In the genomic region with DNA sequence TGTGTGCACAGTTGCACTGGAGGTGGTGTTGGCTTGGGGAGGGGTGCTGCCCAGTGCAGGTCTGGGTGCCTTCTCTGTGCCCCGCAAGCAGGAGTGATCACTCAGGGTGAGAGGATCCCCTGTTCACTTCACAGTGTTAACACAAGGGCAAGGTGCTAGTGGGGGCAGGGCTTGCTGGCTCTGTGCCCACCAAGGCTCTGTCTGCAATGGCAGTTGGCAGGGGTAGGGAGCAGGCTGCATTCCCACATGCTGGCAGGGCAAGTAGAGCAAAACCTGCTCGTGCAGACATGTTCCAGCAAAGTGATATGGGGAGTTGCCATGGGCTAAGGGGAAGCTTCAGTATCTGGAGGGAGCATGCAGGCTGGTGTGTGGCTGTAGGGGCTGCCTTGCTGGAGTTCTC, we compare ENCODE assay signal across 19 cellular contexts.
DNase-seq lines count a peak whose midpoint lies in the region; ATAC-seq and TF ChIP-seq lines count a peak whose summit lies in the region.
"Had no signal": no experiment of that assay in that cellular context is flagged by ENCODE, and none has a peak within 500 bp of the region (broad histone marks: within the 10 kb centered on the region; RNA-seq: fewer than 3 reads in every experiment).

No MANE protein-coding gene starts in this region.

- in situ Hi-C loops in mammary epithelial cell (cut with MboI; ENCODE audit: low sequenced_read_pairs in 2 of 2) (no loop called here), KBM-7 (cut with MboI; ENCODE audit: low pct_unique_long_range_greater_than_20kb, low sequenced_read_pairs) (no loop called here)

- H3K9me3 ChIP-seq in heart left ventricle (no peaks in the 10 kb centered on the region), mammary epithelial cell (replicated peaks; ENCODE audit: insufficient read depth, low read length) (no peaks in the 10 kb centered on the region)
- H3K9me3 ChIP-seq: BE2C had no signal

- H3K9ac ChIP-seq in mammary epithelial cell (ENCODE audit: insufficient read depth, low read length): no peak overlapping the region
- H3K9ac ChIP-seq: KMS-11 had no signal

- ATAC-seq in heart left ventricle (peak in 1 of 4 donors; percentile 48), foreskin keratinocyte (no peak), HG03457 (IDR thresholded peaks at IDR 0.05; ENCODE audit: unreplicated experiment) (no peak)

- no peaks in the 10 kb centered on the region for H4K20me1 ChIP-seq in mammary epithelial cell (ENCODE audit: insufficient read depth, low read length)

- no peak overlapping the region for H3K4me2 ChIP-seq in mammary epithelial cell (ENCODE audit: insufficient read depth, low read depth, low read length)
- H3K4me2 ChIP-seq: KMS-11 had no signal

- no peaks in the 10 kb centered on the region for H3K36me3 ChIP-seq in heart left ventricle
- no peaks in the 10 kb centered on the region for H3K36me3 ChIP-seq in mammary epithelial cell (ENCODE audit: insufficient read depth, low read length)
- H3K36me3 ChIP-seq: BE2C had no signal

- peak in 3 of 5 donors; percentile 11 to 26 (median 22) for DNase-seq in heart left ventricle
- no peak for DNase-seq in cardiac septum (ENCODE audit: low spot score)
- DNase-seq in mammary epithelial cell: peak; percentile 3
- peak; percentile 12 to 33 for DNase-seq in foreskin keratinocyte
- no peak for DNase-seq in KBM-7
- no peak for DNase-seq in NCI-H524 (lab: John Stamatoyannopoulos, UW)
- DNase-seq: BE2C, DMS53, EL, GF-D8, GOT3, HCEC 1CT, MV-4-11, NCI-H1417, NCI-H187, NCI-H2227 treated with DMSO at 0.1 percent for 48 hours, NCI-H524 treated with DMSO at 0.1 percent for 48 hours had no signal

- no peak overlapping the region for H2AFZ ChIP-seq in mammary epithelial cell (ENCODE audit: low read depth, low read length)

- intact Hi-C loops in heart left ventricle (cut with DNase I): no loop called here
- intact Hi-C loops in cardiac septum (cut with DNase I): no loop called here
- intact Hi-C loops in mammary epithelial cell (cut with micrococcal nuclease): no loop called here

- 50 to 60% (median 56%) methylated on average over 2 of the region's 2 CpGs for WGBS in heart left ventricle, 4 donors
- WGBS in mammary epithelial cell (ENCODE audit: low coverage, missing lambda C conversion rate): 100% methylated on average over 1 of the region's 2 CpGs

- dilution Hi-C loops in mammary epithelial cell (cut with HindIII; ENCODE audit: low sequenced_read_pairs): no loop called here

- CTCF ChIA-PET in mammary epithelial cell (lab: Charles Lee; ENCODE audit: low non-redundant PET): no interaction called here

- H3K27ac ChIP-seq in heart left ventricle (no peak overlapping the region), mammary epithelial cell (ENCODE audit: insufficient read depth, low read depth, low read length) (no peak overlapping the region), foreskin keratinocyte (no peak overlapping the region)
- H3K27ac ChIP-seq: KMS-11 had no signal

- H3K27me3 ChIP-seq in heart left ventricle (peaks cover 0 to 20% (median 0%) of the 10 kb centered on the region in 9 donors), mammary epithelial cell (ENCODE audit: insufficient read depth, low read length) (peaks cover 10% of the 10 kb centered on the region), foreskin keratinocyte (no peaks in the 10 kb centered on the region)
- H3K27me3 ChIP-seq: BE2C had no signal

- BruUV-seq in mammary epithelial cell (replicated peaks; lab: Mats Ljungman, UMichigan): no TSS peak

- H3K79me2 ChIP-seq in mammary epithelial cell (ENCODE audit: insufficient read depth, low read length): no peaks in the 10 kb centered on the region

- TF ChIP-seq CTCF in heart left ventricle (IDR thresholded peaks at IDR 0.05) (no peak), mammary epithelial cell (conservative IDR thresholded peaks at IDR 0.05 in 1 of 2, IDR thresholded peaks at IDR 0.05 in 1 of 2; ENCODE audit: extremely low read depth in 1 of 2, insufficient read depth in 1 of 2, low read depth in 1 of 2, low read length in 2 of 2) (no peak), foreskin keratinocyte (conservative IDR thresholded peaks at IDR 0.05) (no peak)

- H3K4me1 ChIP-seq in heart left ventricle: no peaks in the 10 kb centered on the region
- H3K4me1 ChIP-seq in mammary epithelial cell (ENCODE audit: insufficient read depth, low read length): no peaks in the 10 kb centered on the region
- no peaks in the 10 kb centered on the region for H3K4me1 ChIP-seq in foreskin keratinocyte
- H3K4me1 ChIP-seq: BE2C had no signal

- TF ChIP-seq POLR2A in heart left ventricle (IDR thresholded peaks at IDR 0.05): no peak

- no peak overlapping the region for H3K4me3 ChIP-seq in heart left ventricle
- no peak overlapping the region for H3K4me3 ChIP-seq in mammary epithelial cell (replicated peaks in 1 of 3; ENCODE audit: insufficient read depth in 1 of 3, low read depth in 2 of 3, low read length in 3 of 3)

Comparison
In these comparisons a context has a peak if more than half of its experiments do, and no peak if none do; other contexts are left out.
1. DNase-seq: peak in heart left ventricle (3 of 5), mammary epithelial cell (single experiment) and foreskin keratinocyte (2 of 2); none in cardiac septum (single experiment), KBM-7 (single experiment) and NCI-H524 (0 of 2).